ENCODE assay signal across 8 cellular contexts in the genomic region with DNA sequence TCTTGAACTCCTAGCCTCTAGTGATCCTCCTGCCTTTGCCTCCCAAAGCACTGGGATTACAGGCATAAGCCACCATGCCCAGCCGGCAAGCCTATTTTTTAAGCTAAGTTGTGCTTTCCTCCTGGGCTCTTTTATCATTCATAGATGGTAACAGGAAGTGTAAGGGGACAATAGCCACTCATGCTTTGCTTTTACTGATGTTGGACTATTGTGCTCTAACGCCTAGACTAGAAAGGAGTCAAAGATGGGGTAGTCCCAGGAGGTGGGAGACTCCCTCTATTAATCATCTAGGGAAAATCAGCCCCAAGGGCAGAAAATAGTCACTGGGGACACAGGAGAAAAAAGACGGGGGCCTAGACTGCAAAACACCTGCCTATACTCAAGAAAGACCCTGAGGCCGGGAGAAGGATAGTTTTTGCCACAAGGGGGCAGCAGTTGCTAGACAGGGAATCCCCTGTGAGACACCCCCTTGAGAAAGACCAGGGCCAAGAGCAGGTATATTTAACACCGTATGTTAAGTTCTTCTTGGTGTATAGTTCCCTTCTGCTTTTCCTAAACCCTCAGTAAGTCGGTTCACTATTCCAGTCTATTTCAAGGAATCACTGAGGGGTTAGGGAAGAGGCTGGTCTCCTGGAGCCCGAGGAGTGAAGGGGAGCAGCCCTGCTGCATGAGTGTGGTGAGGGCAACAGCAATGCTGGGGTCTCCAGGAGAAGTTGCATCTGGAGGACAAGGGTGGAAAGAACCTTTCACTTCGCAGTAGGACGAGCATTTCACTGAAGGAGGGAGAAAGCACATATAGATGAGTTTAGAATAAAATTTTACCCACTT. TPM values are rescaled to one million over a fixed set of nuclear protein-coding genes. Genes with fewer than 3 reads are reported as not detected.
DNase-seq lines count a peak whose midpoint lies in the region; ATAC-seq and TF ChIP-seq lines count a peak whose summit lies in the region.

No MANE protein-coding gene starts in this region.

- H3K27ac ChIP-seq in ascending aorta, result no peak overlapping the region

- no peaks in the 10 kb centered on the region for H3K27me3 ChIP-seq in ascending aorta

- no peaks in the 10 kb centered on the region for H3K9me3 ChIP-seq in ascending aorta

- no peaks in the 10 kb centered on the region for H3K4me1 ChIP-seq in ascending aorta

- TF ChIP-seq CTCF in ascending aorta (IDR thresholded peaks at IDR 0.05), result peak; percentile 32 to 68 (median 47)

- ATAC-seq in left colon (peak; percentile 62), GM19035 (IDR thresholded peaks at IDR 0.05; ENCODE audit: unreplicated experiment) (no peak)

- peak; percentile 27 for DNase-seq in NCI-H2196 (lab: John Stamatoyannopoulos, UW; ENCODE audit: unreplicated experiment)
- no peak for DNase-seq in NCI-H2196 treated with DMSO at 0.1 percent for 48 hours (lab: John Stamatoyannopoulos, UW; ENCODE audit: unreplicated experiment)
- peak; percentile 39 for DNase-seq in KG1 (lab: John Stamatoyannopoulos, UW)
- DNase-seq in T-helper 22 cell (ENCODE audit: low read depth), result peak; percentile 24
- peak in 1 of 2 donors; percentile 69 for DNase-seq in ascending aorta (ENCODE audit: low spot score in 2 of 2)
- peak; percentile 35 to 70 for DNase-seq in left colon
- peak; percentile 44 for DNase-seq in stimulated activated CD8-positive, alpha-beta memory T cell treated with anti-CD3 and anti-CD28 coated beads, Interleukin-12 subunit alpha, Interleukin-12 subunit beta, amount 100 ng/mL, for 24 hours (ENCODE audit: extremely low read depth)

- intact Hi-C loops in ascending aorta (cut with DNase I) (no loop called here), left colon (cut with DNase I, micrococcal nuclease) (no loop called here)

- H3K4me3 ChIP-seq in ascending aorta, result no peak overlapping the region

- no peaks in the 10 kb centered on the region for H3K36me3 ChIP-seq in ascending aorta

RNA-seq across cellular contexts. Expression of a gene that starts 2.1 kb away (rescaled TPM):
- not detected for total RNA-seq in ascending aorta
- under 1 TPM in 1 of 2 donors, not detected in 1; 0.11 TPM for total RNA-seq in left colon

RNA-seq across cellular contexts. Expression of a gene that starts 43.0 kb away (rescaled TPM):
- total RNA-seq in ascending aorta (not detected), left colon (under 1 TPM; 0.17 to 0.18 TPM)

RNA-seq across cellular contexts. Expression of a gene that starts 48.1 kb away (rescaled TPM):
- total RNA-seq in ascending aorta, result 237 TPM
- 100 to 1,000 TPM; 304 to 347 TPM for total RNA-seq in left colon
